ENCODE assay signal across 10 cellular contexts in the genomic region with DNA sequence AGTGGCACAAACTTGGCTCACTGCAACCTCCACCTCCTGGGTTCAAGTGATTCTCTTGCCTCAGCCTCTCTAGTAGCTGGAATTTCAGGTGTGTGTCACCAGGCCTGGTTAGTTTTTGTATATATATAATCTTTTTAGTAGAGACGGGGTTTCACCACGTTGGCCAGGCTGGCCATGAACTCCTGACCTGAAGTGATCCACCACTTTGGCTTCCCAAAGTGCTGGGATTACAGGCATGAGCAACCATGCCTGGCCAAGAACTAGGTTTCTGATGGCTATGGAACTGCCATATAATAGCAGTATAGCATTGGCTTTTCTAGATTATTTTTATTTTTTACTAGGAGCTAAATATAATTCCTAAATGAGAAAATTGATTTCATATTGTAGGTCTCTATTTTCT.
"Had no signal": no experiment of that assay in that cellular context is flagged by ENCODE, and none has a peak within 500 bp of the region (broad histone marks: within the 10 kb centered on the region; RNA-seq: fewer than 3 reads in every experiment).

No MANE protein-coding gene starts in this region.

- DNase-seq: GM23248, GOT3, H7, HFFc6, KG1 had no signal

- H3K4me1 Mint-ChIP-seq: IgD-negative memory B cell had no signal

- H3K9ac ChIP-seq: GM23248 had no signal

- H2AFZ ChIP-seq: GM23248 had no signal

- H3K27ac Mint-ChIP-seq: HFFc6, IgD-negative memory B cell had no signal

- H3K9me3 Mint-ChIP-seq: HFFc6 had no signal

- H3K4me3 ChIP-seq: GM23248, HAP-1 had no signal

- FAIRE-seq: HepG2 had no signal

- ATAC-seq: HCT116, HepG2 had no signal

- H3K4me3 Mint-ChIP-seq: HFFc6, IgD-negative memory B cell had no signal

- H3K36me3 ChIP-seq: HAP-1 had no signal

- H3K27ac ChIP-seq: GM23248, HL-60 had no signal
